In genomic region chr2:86202702-86203101, GRCh38 we compare ENCODE assay signal across 1 cellular context.
TF ChIP-seq lines count a peak whose summit lies in the region.

No MANE protein-coding gene starts in this region.

TF ChIP-seq in K562, 482 proteins besides CTCF, POLR2A, EP300 and RAD21:
- TF ChIP-seq NFE2L1 (tag; IDR thresholded peaks at IDR 0.05; ENCODE audit: borderline replicate concordance, low read depth), result no peak
- TF ChIP-seq SRSF3 (IDR thresholded peaks at IDR 0.05; ENCODE audit: insufficient read depth, low read length), result no peak
- TF ChIP-seq HNRNPL (IDR thresholded peaks at IDR 0.05; ENCODE audit: low read depth, low read length), result no peak
- no peak for TF ChIP-seq ATF6 (CRISPR knock-in tag; IDR thresholded peaks at IDR 0.05)
- no peak for TF ChIP-seq ZNF77 (CRISPR knock-in tag; IDR thresholded peaks at IDR 0.05)
- TF ChIP-seq THRB (CRISPR knock-in tag; conservative IDR thresholded peaks at IDR 0.05), result no peak
- no peak for TF ChIP-seq U2AF1 (optimal IDR thresholded peaks at IDR 0.05; ENCODE audit: low read depth, low read length)
- TF ChIP-seq ZNF175 (CRISPR knock-in tag; IDR thresholded peaks at IDR 0.05; ENCODE audit: low read depth), result no peak
- TF ChIP-seq TAF9B (IDR thresholded peaks at IDR 0.05; ENCODE audit: partially characterized antibody), result no peak
- no peak for TF ChIP-seq COPS2 (conservative IDR thresholded peaks at IDR 0.05)
- TF ChIP-seq ELF1 (tag; IDR thresholded peaks at IDR 0.05), result no peak
- TF ChIP-seq FOXJ3 (CRISPR knock-in tag; IDR thresholded peaks at IDR 0.05), result no peak
- TF ChIP-seq ZNF282 (CRISPR knock-in tag; IDR thresholded peaks at IDR 0.05), result no peak
- no peak for TF ChIP-seq OTX1 (CRISPR knock-in tag; IDR thresholded peaks at IDR 0.05)
- TF ChIP-seq TCF7 (IDR thresholded peaks at IDR 0.05; ENCODE audit: borderline replicate concordance), result no peak
- no peak for TF ChIP-seq GTF3C2 (IDR thresholded peaks at IDR 0.05; ENCODE audit: borderline replicate concordance, extremely low read depth, insufficient read length)
- no peak for TF ChIP-seq KLF16 (IDR thresholded peaks at IDR 0.05)
- TF ChIP-seq SNIP1 (IDR thresholded peaks at IDR 0.05; ENCODE audit: low read depth), result no peak
- no peak for TF ChIP-seq ZC3H8 (IDR thresholded peaks at IDR 0.05)
